2 cellular contexts compared by ENCODE assay signal in genomic region chr12:57628280-57629191, GRCh38.
TF ChIP-seq lines count a peak whose summit lies in the region.

No MANE protein-coding gene starts in this region.

TF ChIP-seq in SK-N-SH, 30 proteins besides CTCF, POLR2A, EP300 and RAD21 (continued from another document):
- TF ChIP-seq MAX (IDR thresholded peaks at IDR 0.05; ENCODE audit: low read depth), result no peak
- no peak for TF ChIP-seq MEF2A (IDR thresholded peaks at IDR 0.05; ENCODE audit: borderline replicate concordance, low read depth)
- no peak for TF ChIP-seq RXRA (IDR thresholded peaks at IDR 0.05; ENCODE audit: borderline replicate concordance, low read depth)
- TF ChIP-seq GABPA (IDR thresholded peaks at IDR 0.05; ENCODE audit: low read depth), result no peak
- TF ChIP-seq FOSL2 (IDR thresholded peaks at IDR 0.05; ENCODE audit: borderline replicate concordance, low read depth), result no peak
- no peak for TF ChIP-seq SMC3 (IDR thresholded peaks at IDR 0.05; ENCODE audit: low read depth, low read length)
- TF ChIP-seq USF1 (IDR thresholded peaks at IDR 0.05; ENCODE audit: borderline replicate concordance, low read depth), result no peak
- no peak for TF ChIP-seq ZBTB33 (IDR thresholded peaks at IDR 0.05; ENCODE audit: borderline replicate concordance, low read depth)
- TF ChIP-seq TEAD4 (IDR thresholded peaks at IDR 0.05; ENCODE audit: borderline replicate concordance, insufficient read depth), result no peak
- TF ChIP-seq RCOR1 (IDR thresholded peaks at IDR 0.05; ENCODE audit: low read length), result no peak
- TF ChIP-seq CHD2 (IDR thresholded peaks at IDR 0.05; ENCODE audit: low read length, partially characterized antibody), result no peak

TF ChIP-seq in SK-N-SH treated with all-trans-retinoic acid at 6 μM for 48 hours, 23 proteins besides CTCF, POLR2A, EP300 and RAD21 (continued from another document):
- TF ChIP-seq TSHZ2 (CRISPR knock-in tag; IDR thresholded peaks at IDR 0.05) (no peak), TCF4 (CRISPR knock-in tag; IDR thresholded peaks at IDR 0.05; ENCODE audit: borderline replicate concordance) (no peak)
